8 cellular contexts compared by ENCODE assay signal in the genomic region with DNA sequence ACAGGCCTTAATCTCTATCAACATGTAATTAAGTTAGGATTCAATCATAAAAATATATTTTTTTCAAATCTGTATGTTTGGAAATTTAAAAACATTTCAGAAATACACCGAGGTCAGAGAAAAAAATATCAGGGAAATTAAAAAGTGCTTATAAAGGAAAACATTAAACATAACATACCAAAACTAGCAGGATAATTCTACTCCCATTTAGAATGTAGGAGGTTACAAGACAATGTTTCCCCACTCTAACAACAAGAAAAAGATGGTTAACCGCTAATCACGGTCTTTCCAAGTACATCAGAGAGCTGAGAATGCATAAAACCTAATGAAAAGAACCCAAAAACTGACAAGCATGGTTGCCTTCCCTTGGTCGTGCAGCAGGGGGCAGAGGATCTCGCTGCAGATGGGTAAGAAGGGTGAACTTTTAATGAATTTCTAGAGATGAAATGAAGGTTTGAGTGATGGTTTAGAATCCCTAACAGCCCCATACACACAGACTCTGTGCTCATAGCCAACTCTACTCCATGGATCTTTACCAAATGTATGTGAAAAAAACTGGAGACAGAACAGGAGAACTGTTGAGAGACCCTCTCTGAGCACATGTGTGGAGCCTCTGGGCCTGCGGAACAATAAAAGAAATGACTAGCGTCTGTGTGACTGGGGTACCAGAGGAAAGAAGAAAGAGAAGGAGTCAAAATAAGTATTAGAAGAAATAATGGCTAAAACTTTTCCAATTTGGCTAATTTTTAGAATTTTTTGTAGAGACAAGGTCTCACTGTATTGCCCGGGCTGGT.
A peak's percentile ranks its signal among the peaks of the same experiment; 100 is the strongest.
DNase-seq lines count a peak whose midpoint lies in the region; ATAC-seq lines count a peak whose summit lies in the region.

No MANE protein-coding gene starts in this region.

- H3K27ac Mint-ChIP-seq in activated T-cell treated with anti-CD3 and anti-CD28 coated beads, Interleukin-2, amount 50 U/mL, for 24 hours, result no peak overlapping the region

- no peaks in the 10 kb centered on the region for H3K36me3 Mint-ChIP-seq in activated T-cell treated with anti-CD3 and anti-CD28 coated beads, Interleukin-2, amount 50 U/mL, for 24 hours (ENCODE audit: low read depth)

- DNase-seq in SIG-M5 treated with dmso at 0.1 percent for 504 hours (lab: John Stamatoyannopoulos, UW; ENCODE audit: unreplicated experiment) (peak; percentile 49), SIG-M5 (lab: John Stamatoyannopoulos, UW) (no peak), NOMO-1 treated with DMSO at 0.1 percent for 48 hours (lab: John Stamatoyannopoulos, UW; ENCODE audit: unreplicated experiment) (peak; percentile 44), fibroblast of the conjunctiva (ENCODE audit: low read depth) (peak; percentile 33)
- peak; percentile 65 for DNase-seq in activated T-cell treated with anti-CD3 and anti-CD28 coated beads, Interleukin-2, amount 50 U/mL, for 24 hours
- peak in 3 of 4 experiments; percentile 20 to 36 (median 21) for DNase-seq in stimulated activated CD4-positive, alpha-beta T cell treated with anti-CD3 and anti-CD28 coated beads, Interleukin-1b, Interleukin-23, amount 100 ng/mL, for 24 hours (ENCODE audit: low read depth in 4 of 4, low spot score in 1 of 4)

- no peak overlapping the region for H3K4me3 Mint-ChIP-seq in activated T-cell treated with anti-CD3 and anti-CD28 coated beads, Interleukin-2, amount 50 U/mL, for 24 hours

- ATAC-seq in GM21619 (IDR thresholded peaks at IDR 0.05; ENCODE audit: unreplicated experiment), result no peak
- no peak for ATAC-seq in GM21786 (IDR thresholded peaks at IDR 0.05; ENCODE audit: unreplicated experiment)

- H3K4me1 Mint-ChIP-seq in activated T-cell treated with anti-CD3 and anti-CD28 coated beads, Interleukin-2, amount 50 U/mL, for 24 hours (ENCODE audit: low read depth), result peaks cover 15% of the 10 kb centered on the region

- peaks cover 3% of the 10 kb centered on the region for H3K27me3 Mint-ChIP-seq in activated T-cell treated with anti-CD3 and anti-CD28 coated beads, Interleukin-2, amount 50 U/mL, for 24 hours

- H3K9me3 Mint-ChIP-seq in activated T-cell treated with anti-CD3 and anti-CD28 coated beads, Interleukin-2, amount 50 U/mL, for 24 hours, result no peaks in the 10 kb centered on the region
